10 cellular contexts compared by ENCODE assay signal in the genomic region with DNA sequence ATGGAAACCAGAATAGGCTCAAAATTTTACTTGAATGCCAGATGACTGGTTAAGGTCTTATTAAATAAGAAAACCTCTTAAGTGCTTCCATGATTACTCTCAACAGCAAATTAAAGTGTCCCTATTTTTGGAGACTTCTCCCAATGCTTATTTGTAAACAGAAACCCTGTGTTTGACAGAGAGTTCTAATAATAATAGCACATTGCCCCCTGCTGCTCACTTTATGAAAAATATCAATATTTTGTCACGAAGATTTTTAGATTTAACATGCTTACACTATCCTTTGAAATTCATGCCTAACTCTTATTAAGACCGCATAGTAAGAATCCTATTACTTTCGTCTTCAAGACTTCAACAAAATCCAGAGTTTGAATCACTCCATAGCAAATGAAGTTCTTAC.
A peak's percentile ranks its signal among the peaks of the same experiment; 100 is the strongest.
DNase-seq lines count a peak whose midpoint lies in the region; ATAC-seq and TF ChIP-seq lines count a peak whose summit lies in the region.
"Had no signal": no experiment of that assay in that cellular context is flagged by ENCODE, and none has a peak within 500 bp of the region (broad histone marks: within the 10 kb centered on the region; RNA-seq: fewer than 3 reads in every experiment).

No MANE protein-coding gene starts in this region.

- H3K9me2 ChIP-seq in OCI-LY7 (ENCODE audit: insufficient read depth, low read length): no peaks in the 10 kb centered on the region

- H4K20me1 ChIP-seq in OCI-LY7 (ENCODE audit: insufficient read depth, low read length): no peaks in the 10 kb centered on the region

- BruUV-seq in OCI-LY7 (replicated peaks; lab: Mats Ljungman, UMichigan): no TSS peak

- H3K9me3 ChIP-seq in OCI-LY7 (ENCODE audit: low read length): no peaks in the 10 kb centered on the region
- H3K9me3 ChIP-seq: Peyer's patch had no signal

- POLR2A ChIA-PET in OCI-LY7 (lab: Charles Lee): interaction anchor here (1.4 kb wide), 1 partner anchor 13 kb away, joined by 9 read pairs; no protein-coding TSS in a partner anchor

- H3K4me1 ChIP-seq in OCI-LY7 (ENCODE audit: insufficient read depth, low read length, poor library complexity, severe bottlenecking): no peaks in the 10 kb centered on the region
- H3K4me1 ChIP-seq: Peyer's patch had no signal

- DNase-seq in SIG-M5 treated with dmso at 0.1 percent for 504 hours (lab: John Stamatoyannopoulos, UW; ENCODE audit: unreplicated experiment): peak; percentile 3
- DNase-seq in SIG-M5 (lab: John Stamatoyannopoulos, UW): no peak
- DNase-seq in OCI-LY7 (ENCODE audit: low spot score): peak; percentile 8
- peak; percentile 22 to 39 for DNase-seq in erythroblast (lab: John Stamatoyannopoulos, UW)
- DNase-seq in superior temporal gyrus (ENCODE audit: extremely low spot score): peak; percentile 89
- no peak for DNase-seq in activated CD4-positive, CD25-positive, alpha-beta regulatory T cell treated with anti-CD3 and anti-CD28 coated beads, Interleukin-2, amount 50 U/mL, for 72 hours
- DNase-seq: CD4-positive, alpha-beta memory T cell; Peyer's patch had no signal

- no peak overlapping the region for H3K4me3 ChIP-seq in OCI-LY7 (ENCODE audit: low read depth, low read length, poor library complexity, severe bottlenecking)
- H3K4me3 ChIP-seq: Peyer's patch had no signal

- H3K4me2 ChIP-seq in OCI-LY7 (ENCODE audit: low read length): no peak overlapping the region

- no peak overlapping the region for H3K27ac ChIP-seq in OCI-LY7 (ENCODE audit: low read depth, low read length, poor library complexity, severe bottlenecking)
- H3K27ac ChIP-seq: Peyer's patch had no signal

- intact Hi-C loops in OCI-LY7 (cut with micrococcal nuclease; ENCODE audit: unreplicated experiment): loop anchor here (5.0 kb wide), 1 partner anchor 785 kb away; no protein-coding TSS in a partner anchor

- no peak for TF ChIP-seq POLR2A in erythroblast (IDR thresholded peaks at IDR 0.05; ENCODE audit: low read length)

- CTCF ChIA-PET in OCI-LY7 (lab: Charles Lee; ENCODE audit: unreplicated experiment): no interaction called here

- H2AFZ ChIP-seq in OCI-LY7 (ENCODE audit: low read length): no peak overlapping the region

- no peaks in the 10 kb centered on the region for H3K79me2 ChIP-seq in OCI-LY7 (ENCODE audit: insufficient read depth, low read depth, low read length)

- peak; percentile 72 for TF ChIP-seq CTCF in OCI-LY7 (conservative IDR thresholded peaks at IDR 0.05; ENCODE audit: low read length)

- H3K36me3 ChIP-seq in OCI-LY7 (ENCODE audit: insufficient read depth, low read length): no peaks in the 10 kb centered on the region
- H3K36me3 ChIP-seq: Peyer's patch had no signal

- ATAC-seq in HG03432 (IDR thresholded peaks at IDR 0.05; ENCODE audit: unreplicated experiment) (no peak), GM21619 (IDR thresholded peaks at IDR 0.05; ENCODE audit: unreplicated experiment) (no peak)

Comparison
In these comparisons a context has a peak if more than half of its experiments do, and no peak if none do; other contexts are left out.
1. DNase-seq: peak in SIG-M5 treated with dmso at 0.1 percent for 504 hours (single experiment), OCI-LY7 (single experiment), erythroblast (2 of 2) and superior temporal gyrus (single experiment); none in SIG-M5 (single experiment) and activated CD4-positive, CD25-positive, alpha-beta regulatory T cell treated with anti-CD3 and anti-CD28 coated beads, Interleukin-2, amount 50 U/mL, for 72 hours (single experiment).